25 cellular contexts compared by ENCODE assay signal in genomic region chr5:154466671-154467070, GRCh38. TPM values are rescaled to one million over a fixed set of nuclear protein-coding genes. Genes with fewer than 3 reads are reported as not detected.
"Had no signal": no experiment of that assay in that cellular context is flagged by ENCODE, and none has a peak within 500 bp of the region (broad histone marks: within the 10 kb centered on the region; RNA-seq: fewer than 3 reads in every experiment).

No MANE protein-coding gene starts in this region.

- H3K27ac ChIP-seq: VCaP had no signal

- ATAC-seq: activated naive CD8-positive, alpha-beta T cell treated with anti-CD3 and anti-CD28 coated beads, Interleukin-2, amount 50 U/mL, for 24 hours had no signal

- H3K36me3 Mint-ChIP-seq: activated CD4-positive, alpha-beta memory T cell treated with anti-CD3 and anti-CD28 coated beads for 36 hours; activated naive CD4-positive, alpha-beta T cell treated with anti-CD3 and anti-CD28 coated beads, Interleukin-2, amount 50 U/mL, for 72 hours had no signal

- H3K27ac Mint-ChIP-seq: activated CD4-positive, alpha-beta memory T cell treated with anti-CD3 and anti-CD28 coated beads for 36 hours; activated CD4-positive, alpha-beta T cell treated with anti-CD3 and anti-CD28 coated beads, Interleukin-2, amount 10 ng/mL, durations not matched to agents 7 days and 5 days; activated naive CD4-positive, alpha-beta T cell treated with anti-CD3 and anti-CD28 coated beads, Interleukin-2, amount 50 U/mL, for 72 hours; activated naive CD8-positive, alpha-beta T cell treated with anti-CD3 and anti-CD28 coated beads, Interleukin-2, amount 50 U/mL, for 24 hours had no signal

- H3K4me3 Mint-ChIP-seq: activated CD4-positive, alpha-beta memory T cell treated with anti-CD3 and anti-CD28 coated beads for 36 hours; activated CD4-positive, alpha-beta T cell treated with anti-CD3 and anti-CD28 coated beads, Interleukin-2, amount 10 ng/mL, durations not matched to agents 7 days and 5 days; activated naive CD8-positive, alpha-beta T cell treated with anti-CD3 and anti-CD28 coated beads, Interleukin-2, amount 50 U/mL, for 24 hours; activated T-cell treated with anti-CD3 and anti-CD28 coated beads, Interleukin-2, amount 50 U/mL, for 4 hours had no signal

- H3K9me3 Mint-ChIP-seq: activated CD4-positive, alpha-beta memory T cell treated with anti-CD3 and anti-CD28 coated beads for 36 hours; activated CD4-positive, alpha-beta T cell treated with anti-CD3 and anti-CD28 coated beads, Interleukin-2, amount 10 ng/mL, durations not matched to agents 7 days and 5 days; activated naive CD4-positive, alpha-beta T cell treated with anti-CD3 and anti-CD28 coated beads, Interleukin-2, amount 50 U/mL, for 72 hours; activated naive CD8-positive, alpha-beta T cell treated with anti-CD3 and anti-CD28 coated beads, Interleukin-2, amount 50 U/mL, for 24 hours; activated T-cell treated with anti-CD3 and anti-CD28 coated beads, Interleukin-2, amount 50 U/mL, for 4 hours had no signal

- FAIRE-seq: TTC549 had no signal

- DNase-seq: activated CD4-positive, alpha-beta memory T cell treated with anti-CD3 and anti-CD28 coated beads for 36 hours; activated CD4-positive, alpha-beta T cell treated with anti-CD3 and anti-CD28 coated beads, Interleukin-2, amount 10 ng/mL, durations not matched to agents 7 days and 5 days; activated CD4-positive, CD25-positive, alpha-beta regulatory T cell; activated CD8-positive, alpha-beta memory T cell treated with anti-CD3 and anti-CD28 coated beads for 24 hours; activated effector memory CD4-positive, alpha-beta T cell treated with anti-CD3 and anti-CD28 coated beads, Interleukin-2, amount 50 U/mL, for 16 hours; activated naive CD4-positive, alpha-beta T cell treated with Interleukin-2 at 50 U/mL for 16 hours; activated naive CD8-positive, alpha-beta T cell treated with anti-CD3 and anti-CD28 coated beads, Interleukin-2, amount 50 U/mL, for 24 hours; activated T-cell treated with anti-CD3 and anti-CD28 coated beads, Interleukin-2, amount 50 U/mL, for 4 hours; cerebellar nuclear complex; NCI-H1092; NCI-H1930; NCI-H345; NCI-H510A; NCI-H526 treated with DMSO at 0.1 percent for 48 hours; NCI-H82; SIG-M5; T-helper 2 cell; T1000 had no signal

RNA-seq across cellular contexts. Expression of gene HAND1, which starts 11.4 kb away (rescaled TPM):
- total RNA-seq: activated CD4-positive, alpha-beta memory T cell treated with anti-CD3 and anti-CD28 coated beads for 36 hours; activated CD4-positive, alpha-beta T cell treated with anti-CD3 and anti-CD28 coated beads, Interleukin-2, amount 10 ng/mL, durations not matched to agents 7 days and 5 days; activated naive CD4-positive, alpha-beta T cell treated with anti-CD3 and anti-CD28 coated beads, Interleukin-2, amount 50 U/mL, for 72 hours; activated T-cell treated with anti-CD3 and anti-CD28 coated beads, Interleukin-2, amount 50 U/mL, for 4 hours; LHCN-M2; MCF 10A; OCI-LY7; RPMI7951 had no signal
